1 cellular context compared by ENCODE assay signal in the genomic region with DNA sequence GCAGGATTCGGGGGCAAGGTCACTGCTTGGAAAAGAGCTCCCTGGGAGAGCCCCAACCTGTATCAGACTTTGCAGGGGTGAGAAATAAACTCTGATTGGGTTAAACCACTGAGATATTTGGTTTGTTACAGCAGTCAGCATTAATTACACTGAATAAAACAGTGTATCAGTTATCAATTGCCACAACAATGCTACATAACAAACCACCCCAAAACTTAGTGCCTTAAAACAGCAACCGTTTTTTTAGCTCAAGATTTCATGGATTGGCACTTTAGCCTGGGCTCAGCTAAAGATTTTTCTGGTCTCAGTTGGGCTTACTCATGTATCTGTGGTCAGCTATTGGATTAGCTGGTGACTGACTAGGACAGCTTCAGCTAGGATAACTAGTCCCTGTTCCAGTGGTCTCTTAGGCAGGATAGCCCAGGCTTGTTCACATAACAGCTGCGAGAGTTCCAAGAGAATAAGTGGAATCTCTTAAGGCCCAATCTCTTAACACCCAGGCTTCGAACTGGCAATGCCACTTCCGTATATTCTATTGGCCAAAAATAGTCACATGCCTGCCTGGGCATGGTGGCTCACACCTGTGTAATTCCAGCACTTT. TPM values are rescaled to one million over a fixed set of nuclear protein-coding genes. Genes with fewer than 3 reads are reported as not detected.
"Had no signal": no experiment of that assay in that cellular context is flagged by ENCODE, and none has a peak within 500 bp of the region (broad histone marks: within the 10 kb centered on the region; RNA-seq: fewer than 3 reads in every experiment).

No MANE protein-coding gene starts in this region.

RNA-seq across cellular contexts. Expression of a gene that starts 49.1 kb away (rescaled TPM):
- polyA plus RNA-seq: IgD-negative memory B cell had no signal
